In the genomic region with DNA sequence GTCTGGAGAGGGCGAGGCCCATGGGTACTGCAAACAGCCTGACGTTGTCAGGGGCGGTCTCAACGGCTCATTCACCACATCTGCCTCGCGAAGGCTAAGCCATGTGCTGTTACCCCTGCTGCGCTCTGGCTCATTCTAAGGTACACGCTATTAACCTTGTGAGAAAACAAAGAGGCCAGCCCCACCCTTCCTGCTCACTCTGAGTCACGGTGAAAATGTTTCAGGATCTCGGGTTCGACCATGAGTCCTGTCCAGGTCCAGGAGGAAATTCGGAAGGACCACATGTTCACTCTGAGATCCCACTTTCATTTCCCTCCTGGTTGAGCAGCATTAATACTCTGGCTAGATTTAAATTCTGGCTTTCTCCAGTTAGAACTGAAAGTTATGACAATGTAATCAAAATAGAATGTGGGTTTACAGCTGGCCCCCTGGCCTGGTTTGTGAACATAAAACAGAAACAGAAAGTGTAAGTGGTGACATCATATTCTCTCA, we compare ENCODE assay signal across 8 cellular contexts.
DNase-seq lines count a peak whose midpoint lies in the region; ATAC-seq and TF ChIP-seq lines count a peak whose summit lies in the region.

No MANE protein-coding gene starts in this region.

- H3K4me3 ChIP-seq in effector memory CD4-positive, alpha-beta T cell (ENCODE audit: insufficient read depth, low read depth, low read length, poor library complexity, severe bottlenecking): peak overlapping the region; percentile 26

- peak; percentile 79 for ATAC-seq in GM19372 (IDR thresholded peaks at IDR 0.05; ENCODE audit: low read depth, unreplicated experiment)
- ATAC-seq in HG03342 (IDR thresholded peaks at IDR 0.05; ENCODE audit: unreplicated experiment): peak; percentile 82

- no peaks in the 10 kb centered on the region for H3K9me3 Mint-ChIP-seq in T-helper 1 cell treated with Interleukin-12 subunit alpha and Interleukin-12 subunit beta and Interleukin-4 antibody, amounts not matched to agents 30 μg/mL and 1 μg/mL, for 36 hours
- no peaks in the 10 kb centered on the region for H3K9me3 Mint-ChIP-seq in nephron progenitor cell

- H3K27me3 Mint-ChIP-seq in T-helper 1 cell treated with Interleukin-12 subunit alpha and Interleukin-12 subunit beta and Interleukin-4 antibody, amounts not matched to agents 30 μg/mL and 1 μg/mL, for 36 hours (ENCODE audit: low read depth): peaks cover 13% of the 10 kb centered on the region
- peaks cover 9% of the 10 kb centered on the region for H3K27me3 Mint-ChIP-seq in nephron progenitor cell (ENCODE audit: low read depth, poor library complexity)

- no peak for TF ChIP-seq CTCF in nephron progenitor cell (IDR thresholded peaks at IDR 0.05)

- H3K4me3 Mint-ChIP-seq in T-helper 1 cell treated with Interleukin-12 subunit alpha and Interleukin-12 subunit beta and Interleukin-4 antibody, amounts not matched to agents 30 μg/mL and 1 μg/mL, for 36 hours: peak overlapping the region; percentile 29
- no peak overlapping the region for H3K4me3 Mint-ChIP-seq in nephron progenitor cell

- no peaks in the 10 kb centered on the region for H3K36me3 Mint-ChIP-seq in T-helper 1 cell treated with Interleukin-12 subunit alpha and Interleukin-12 subunit beta and Interleukin-4 antibody, amounts not matched to agents 30 μg/mL and 1 μg/mL, for 36 hours (ENCODE audit: low read depth)
- H3K36me3 Mint-ChIP-seq in nephron progenitor cell (ENCODE audit: low read depth): no peaks in the 10 kb centered on the region

- no peaks in the 10 kb centered on the region for H3K27me3 ChIP-seq in effector memory CD4-positive, alpha-beta T cell (replicated peaks; ENCODE audit: control insufficient read depth, insufficient read depth, low read length, poor library complexity, severe bottlenecking)

- no peaks in the 10 kb centered on the region for H3K4me1 ChIP-seq in effector memory CD4-positive, alpha-beta T cell (ENCODE audit: control insufficient read depth, insufficient read depth, low read length, poor library complexity, severe bottlenecking)

- peaks cover 20% of the 10 kb centered on the region for H3K4me1 Mint-ChIP-seq in T-helper 1 cell treated with Interleukin-12 subunit alpha and Interleukin-12 subunit beta and Interleukin-4 antibody, amounts not matched to agents 30 μg/mL and 1 μg/mL, for 36 hours (ENCODE audit: low read depth)
- H3K4me1 Mint-ChIP-seq in nephron progenitor cell: peaks cover 3% of the 10 kb centered on the region

- H3K27ac ChIP-seq in effector memory CD4-positive, alpha-beta T cell (ENCODE audit: insufficient read depth, low read length, poor library complexity, severe bottlenecking): no peak overlapping the region

- DNase-seq in COLO668 (lab: John Stamatoyannopoulos, UW; ENCODE audit: unreplicated experiment): peak; percentile 14
- peak; percentile 18 to 27 (median 21) for DNase-seq in effector memory CD4-positive, alpha-beta T cell
- no peak for DNase-seq in nephron progenitor cell
- no peak for DNase-seq in superior temporal gyrus (ENCODE audit: extremely low spot score)
- DNase-seq in NCI-H1930 (lab: John Stamatoyannopoulos, UW): no peak

- no peaks in the 10 kb centered on the region for H3K9me3 ChIP-seq in effector memory CD4-positive, alpha-beta T cell (ENCODE audit: control insufficient read depth, low read length)

- H3K36me3 ChIP-seq in effector memory CD4-positive, alpha-beta T cell (ENCODE audit: control insufficient read depth, insufficient read depth, low read length): no peaks in the 10 kb centered on the region

- H3K27ac Mint-ChIP-seq in T-helper 1 cell treated with Interleukin-12 subunit alpha and Interleukin-12 subunit beta and Interleukin-4 antibody, amounts not matched to agents 30 μg/mL and 1 μg/mL, for 36 hours: peak overlapping the region; percentile 74
- H3K27ac Mint-ChIP-seq in nephron progenitor cell: peak overlapping the region; percentile 42

Comparison
In these comparisons a context has a peak if more than half of its experiments do, and no peak if none do; other contexts are left out.
1. DNase-seq: peak in COLO668 (single experiment) and effector memory CD4-positive, alpha-beta T cell (3 of 3); none in nephron progenitor cell (single experiment), superior temporal gyrus (single experiment) and NCI-H1930 (0 of 2).